13 cellular contexts compared by ENCODE assay signal in the genomic region with DNA sequence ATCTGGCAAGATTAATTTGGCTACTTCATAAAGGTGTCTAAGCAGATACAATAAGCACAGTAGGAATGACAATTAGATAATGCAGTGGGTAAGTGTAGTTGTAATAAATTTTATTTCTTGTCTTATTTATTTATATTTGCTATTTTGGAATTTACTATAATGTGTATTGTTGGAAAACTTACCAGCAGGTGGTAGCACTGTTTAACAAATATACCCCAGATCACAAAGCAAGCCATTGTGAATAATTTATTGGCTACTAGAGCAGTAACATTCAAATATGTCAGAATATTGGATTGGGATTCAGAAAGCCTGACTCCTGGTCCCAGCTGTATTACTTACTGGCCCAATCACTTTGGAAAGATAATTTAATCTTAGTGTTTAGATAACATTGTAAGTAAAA.
DNase-seq lines count a peak whose midpoint lies in the region; ATAC-seq and TF ChIP-seq lines count a peak whose summit lies in the region.
"Had no signal": no experiment of that assay in that cellular context is flagged by ENCODE, and none has a peak within 500 bp of the region (broad histone marks: within the 10 kb centered on the region; RNA-seq: fewer than 3 reads in every experiment).

No MANE protein-coding gene starts in this region.

- CTCF ChIA-PET in Calu3 (lab: Charles Lee) = no interaction called here

- TF ChIP-seq POLR2A in right lobe of liver (IDR thresholded peaks at IDR 0.05) = no peak

- no peaks in the 10 kb centered on the region for H4K20me1 ChIP-seq in KMS-11 (ENCODE audit: insufficient read depth)

- H3K27ac Mint-ChIP-seq in Calu3 (ENCODE audit: unreplicated experiment) = no peak overlapping the region
- H3K27ac Mint-ChIP-seq: activated naive CD4-positive, alpha-beta T cell treated with anti-CD3 and anti-CD28 coated beads, Interleukin-2, amount 50 U/mL, for 72 hours; CD4-positive, alpha-beta T cell had no signal

- DNase-seq in Calu3 (peak; percentile 5), choroid plexus epithelial cell (ENCODE audit: low read depth) (peak; percentile 16), right lobe of liver (no peak), 8988T (no peak), NCI-H1105 treated with DMSO at 0.1 percent for 48 hours (lab: John Stamatoyannopoulos, UW) (no peak)
- no peak for DNase-seq in stimulated activated CD8-positive, alpha-beta memory T cell treated with anti-CD3 and anti-CD28 coated beads, Interleukin-4, amount 100 ng/mL, for 48 hours
- DNase-seq: CD4-positive, alpha-beta T cell; lower lobe of right lung; NCI-H1105; RPMI8226 had no signal

- H3K4me1 ChIP-seq in KMS-11 (ENCODE audit: low read depth, poor library complexity, severe bottlenecking) = no peaks in the 10 kb centered on the region
- H3K4me1 ChIP-seq in right lobe of liver = no peaks in the 10 kb centered on the region
- H3K4me1 ChIP-seq: lower lobe of right lung had no signal

- H3K4me3 Mint-ChIP-seq in Calu3 (ENCODE audit: low read depth, unreplicated experiment) = no peak overlapping the region
- H3K4me3 Mint-ChIP-seq: CD4-positive, alpha-beta T cell had no signal

- intact Hi-C loops in Calu3 (cut with micrococcal nuclease; ENCODE audit: unreplicated experiment) (loop anchor here (1.0 to 5.0 kb wide), 3 partner anchors 99 to 680 kb away; no protein-coding TSS in a partner anchor), right lobe of liver (cut with DNase I) (no loop called here)

- no peaks in the 10 kb centered on the region for H3K9me3 Mint-ChIP-seq in Calu3 (ENCODE audit: low read depth, unreplicated experiment)
- H3K9me3 Mint-ChIP-seq: activated naive CD4-positive, alpha-beta T cell treated with anti-CD3 and anti-CD28 coated beads, Interleukin-2, amount 50 U/mL, for 72 hours; CD4-positive, alpha-beta T cell had no signal

- H3K36me3 ChIP-seq in KMS-11 (ENCODE audit: insufficient read depth) = no peaks in the 10 kb centered on the region
- H3K36me3 ChIP-seq in right lobe of liver = no peaks in the 10 kb centered on the region
- H3K36me3 ChIP-seq: lower lobe of right lung had no signal

- H3K27ac ChIP-seq in KMS-11 (no peak overlapping the region), right lobe of liver (no peak overlapping the region)
- H3K27ac ChIP-seq: lower lobe of right lung had no signal

- H3K4me3 ChIP-seq in KMS-11 (IDR thresholded peaks at IDR 0.05; ENCODE audit: insufficient read depth, low read depth, low read length) = no peak overlapping the region
- no peak overlapping the region for H3K4me3 ChIP-seq in choroid plexus epithelial cell (ENCODE audit: low read depth, low read length)
- H3K4me3 ChIP-seq in right lobe of liver = no peak overlapping the region
- H3K4me3 ChIP-seq: lower lobe of right lung had no signal

- no peaks in the 10 kb centered on the region for H3K27me3 Mint-ChIP-seq in Calu3 (ENCODE audit: unreplicated experiment)
- H3K27me3 Mint-ChIP-seq: CD4-positive, alpha-beta T cell had no signal

- no peak overlapping the region for H3K4me2 ChIP-seq in KMS-11

- H3K9ac ChIP-seq in KMS-11 = no peak overlapping the region

- no peaks in the 10 kb centered on the region for H3K9me3 ChIP-seq in right lobe of liver
- H3K9me3 ChIP-seq: lower lobe of right lung had no signal

- H2AFZ ChIP-seq in KMS-11 (ENCODE audit: low read depth) = no peak overlapping the region

- ATAC-seq in right lobe of liver (no peak), GM19395 (IDR thresholded peaks at IDR 0.05; ENCODE audit: unreplicated experiment) (no peak)
- ATAC-seq: activated naive CD4-positive, alpha-beta T cell treated with anti-CD3 and anti-CD28 coated beads, Interleukin-2, amount 50 U/mL, for 72 hours; lower lobe of right lung had no signal

- H3K36me3 Mint-ChIP-seq in Calu3 (ENCODE audit: insufficient read depth, unreplicated experiment) = no peaks in the 10 kb centered on the region
- H3K36me3 Mint-ChIP-seq: activated naive CD4-positive, alpha-beta T cell treated with anti-CD3 and anti-CD28 coated beads, Interleukin-2, amount 50 U/mL, for 72 hours had no signal

- TF ChIP-seq CTCF in Calu3 (IDR thresholded peaks at IDR 0.05; ENCODE audit: unreplicated experiment) (no peak), KMS-11 (conservative IDR thresholded peaks at IDR 0.05; ENCODE audit: low read depth, low read length) (peak; percentile 28; the same call in 1 of the 2 replicates), choroid plexus epithelial cell (conservative IDR thresholded peaks at IDR 0.05; ENCODE audit: low read depth, low read length) (peak; percentile 10), right lobe of liver (IDR thresholded peaks at IDR 0.05) (peak in 3 of 4 donors; percentile 14 to 17 (median 16))

- no peaks in the 10 kb centered on the region for H3K4me1 Mint-ChIP-seq in Calu3 (ENCODE audit: low read depth, unreplicated experiment)

- no peaks in the 10 kb centered on the region for H3K79me2 ChIP-seq in KMS-11 (ENCODE audit: insufficient read depth, low read depth)

- H3K27me3 ChIP-seq in KMS-11 (ENCODE audit: insufficient read depth, low read depth) (no peaks in the 10 kb centered on the region), right lobe of liver (no peaks in the 10 kb centered on the region)

- no TSS peak for BruUV-seq in Calu3 (replicated peaks; lab: Mats Ljungman, UMichigan)

Comparison
In these comparisons a context has a peak if more than half of its experiments do, and no peak if none do; other contexts are left out.
1. DNase-seq: peak in Calu3 (single experiment) and choroid plexus epithelial cell (single experiment); none in right lobe of liver (0 of 3), 8988T (single experiment), stimulated activated CD8-positive, alpha-beta memory T cell treated with anti-CD3 and anti-CD28 coated beads, Interleukin-4, amount 100 ng/mL, for 48 hours (single experiment) and NCI-H1105 treated with DMSO at 0.1 percent for 48 hours (single experiment).